9 cellular contexts compared by ENCODE assay signal in the genomic region with DNA sequence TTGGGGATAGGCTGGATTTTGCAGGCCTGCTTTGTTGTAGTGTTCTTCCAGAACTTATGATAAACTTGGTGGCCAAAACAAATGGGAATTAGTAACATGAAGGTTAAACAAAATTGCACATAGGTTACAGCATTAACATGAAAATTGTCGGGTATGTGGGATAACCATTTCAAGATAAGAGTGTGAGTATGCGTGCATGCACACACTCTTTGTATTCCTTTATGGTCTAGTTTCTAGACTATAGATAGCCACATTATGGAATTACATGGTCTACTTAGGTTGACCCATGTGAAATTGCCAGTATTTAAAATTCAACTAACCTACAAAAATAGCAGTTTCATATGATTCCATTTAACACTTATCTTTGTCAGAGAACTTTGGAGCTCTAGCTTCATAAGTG. TPM values are rescaled to one million over a fixed set of nuclear protein-coding genes. Genes with fewer than 3 reads are reported as not detected.
A peak's percentile ranks its signal among the peaks of the same experiment; 100 is the strongest.
DNase-seq lines count a peak whose midpoint lies in the region; ATAC-seq and TF ChIP-seq lines count a peak whose summit lies in the region.
"Had no signal": no experiment of that assay in that cellular context is flagged by ENCODE, and none has a peak within 500 bp of the region (broad histone marks: within the 10 kb centered on the region; RNA-seq: fewer than 3 reads in every experiment).

No MANE protein-coding gene starts in this region.

- POLR2A ChIA-PET in OCI-LY7 (lab: Charles Lee) = interaction anchor here (0.6 to 1.2 kb wide), 6 partner anchors 9 to 1013 kb away, joined by 4 to 9 read pairs (median 4); no protein-coding TSS in a partner anchor

- H3K27me3 ChIP-seq in GM06990 (replicated peaks; ENCODE audit: control insufficient read depth, insufficient read depth, low read length) (no peaks in the 10 kb centered on the region), fibroblast of lung (ENCODE audit: control insufficient read depth, insufficient read depth, low read length) (no peaks in the 10 kb centered on the region), psoas muscle (ENCODE audit: insufficient read depth in 3 of 3, low read length in 2 of 3) (no peaks in the 10 kb centered on the region)

- CTCF ChIA-PET in OCI-LY7 (lab: Charles Lee; ENCODE audit: unreplicated experiment) = no interaction called here

- peaks cover 63% of the 10 kb centered on the region for H3K79me2 ChIP-seq in OCI-LY7 (ENCODE audit: insufficient read depth, low read depth, low read length)
- peaks cover 60% of the 10 kb centered on the region for H3K79me2 ChIP-seq in fibroblast of lung (ENCODE audit: control insufficient read depth, insufficient read depth, low read length)

- no peaks in the 10 kb centered on the region for H3K9me2 ChIP-seq in OCI-LY7 (ENCODE audit: insufficient read depth, low read length)

- intact Hi-C loops in OCI-LY7 (cut with micrococcal nuclease; ENCODE audit: unreplicated experiment) = loop anchor here (5.0 kb wide), 1 partner anchor 101 kb away; a partner anchor contains a TSS
- intact Hi-C loops in psoas muscle (cut with DNase I) = loop anchor here (5.0 to 10.0 kb wide), 2 partner anchors 104 to 286 kb away; a partner anchor contains a TSS

- no peaks in the 10 kb centered on the region for H3K9me3 ChIP-seq in OCI-LY7 (ENCODE audit: low read length)
- no peaks in the 10 kb centered on the region for H3K9me3 ChIP-seq in fibroblast of lung (ENCODE audit: control insufficient read depth, insufficient read depth, low read depth, low read length)
- H3K9me3 ChIP-seq in psoas muscle = no peaks in the 10 kb centered on the region

- peaks cover 46% of the 10 kb centered on the region for H4K20me1 ChIP-seq in OCI-LY7 (ENCODE audit: insufficient read depth, low read length)
- peaks cover 18% of the 10 kb centered on the region for H4K20me1 ChIP-seq in fibroblast of lung (ENCODE audit: control insufficient read depth, extremely low read depth, insufficient read depth, low read length)

- TF ChIP-seq CTCF in GM06990 (IDR thresholded peaks at IDR 0.05; ENCODE audit: insufficient read depth, low read length, poor library complexity, severe bottlenecking) = no peak
- TF ChIP-seq CTCF in OCI-LY7 (conservative IDR thresholded peaks at IDR 0.05; ENCODE audit: low read length) = no peak
- TF ChIP-seq CTCF in fibroblast of lung (conservative IDR thresholded peaks at IDR 0.05 in 1 of 2, IDR thresholded peaks at IDR 0.05 in 1 of 2; ENCODE audit: low read depth in 1 of 2, low read length in 2 of 2) = no peak
- no peak for TF ChIP-seq CTCF in psoas muscle (IDR thresholded peaks at IDR 0.05)

- H3K4me1 ChIP-seq in OCI-LY7 (ENCODE audit: insufficient read depth, low read length, poor library complexity, severe bottlenecking) = peaks cover 31% of the 10 kb centered on the region
- H3K4me1 ChIP-seq in fibroblast of lung (ENCODE audit: control insufficient read depth, extremely low read depth, insufficient read depth, low read length) = peaks cover 2% of the 10 kb centered on the region
- H3K4me1 ChIP-seq in psoas muscle = peaks cover 10% of the 10 kb centered on the region

- BruUV-seq in OCI-LY7 (replicated peaks; lab: Mats Ljungman, UMichigan) = TSS peak; percentile 52

- ATAC-seq in psoas muscle (no peak), GM18909 (IDR thresholded peaks at IDR 0.05; ENCODE audit: poor library complexity, unreplicated experiment) (no peak)

- H3K4me3 ChIP-seq in GM06990 (replicated peaks; ENCODE audit: low read depth, low read length) = peak overlapping the region; percentile 99
- peak overlapping the region; percentile 99 for H3K4me3 ChIP-seq in OCI-LY7 (ENCODE audit: low read depth, low read length, poor library complexity, severe bottlenecking)
- peak overlapping the region; percentile 86 to 94 (median 92) for H3K4me3 ChIP-seq in fibroblast of lung (replicated peaks in 1 of 4; ENCODE audit: control extremely low read depth in 1 of 4, insufficient read depth in 1 of 4, low read depth in 3 of 4, low read length in 4 of 4)
- H3K4me3 ChIP-seq in psoas muscle = peak overlapping the region; percentile 91

- H3K36me3 ChIP-seq in GM06990 (ENCODE audit: control insufficient read depth, insufficient read depth, low read length) (no peaks in the 10 kb centered on the region; the same call in 1 of the 2 replicates), OCI-LY7 (ENCODE audit: insufficient read depth, low read length) (peaks cover 38% of the 10 kb centered on the region), fibroblast of lung (ENCODE audit: control insufficient read depth, insufficient read depth, low read length) (peaks cover 2% of the 10 kb centered on the region), psoas muscle (ENCODE audit: insufficient read depth in 1 of 2, low read depth in 1 of 2) (no peaks in the 10 kb centered on the region)

- H3K4me2 ChIP-seq in OCI-LY7 (ENCODE audit: low read length) = peak overlapping the region; percentile 98
- H3K4me2 ChIP-seq in fibroblast of lung (ENCODE audit: extremely low read depth, insufficient read depth, low read length) = peak overlapping the region; percentile 83

- no peak overlapping the region for H3K27ac ChIP-seq in OCI-LY7 (ENCODE audit: low read depth, low read length, poor library complexity, severe bottlenecking)
- no peak overlapping the region for H3K27ac ChIP-seq in fibroblast of lung (ENCODE audit: insufficient read depth, low read length)
- H3K27ac ChIP-seq in psoas muscle = no peak overlapping the region

- 62 to 71% (median 64%) methylated on average over 2 of the region's 2 CpGs for WGBS in psoas muscle, 3 donors

- no peak overlapping the region for H3K9ac ChIP-seq in fibroblast of lung (ENCODE audit: insufficient read depth, low read length)

- DNase-seq in GM06990 (ENCODE audit: extremely low read depth, insufficient read length) (no peak), OCI-LY7 (ENCODE audit: low spot score) (no peak), fibroblast of lung (ENCODE audit: low read depth in 2 of 2) (no peak), psoas muscle (no peak), dedifferentiated amniotic fluid mesenchymal stem cell (ENCODE audit: extremely low spot score) (no peak), NCI-H1930 (lab: John Stamatoyannopoulos, UW) (no peak), superior temporal gyrus (ENCODE audit: extremely low spot score) (no peak)
- DNase-seq: stimulated activated CD4-positive, alpha-beta T cell treated with anti-CD3 and anti-CD28 coated beads, Interleukin-4, amount 100 ng/mL, for 1 hour had no signal

- H2AFZ ChIP-seq in OCI-LY7 (ENCODE audit: low read length) = no peak overlapping the region
- H2AFZ ChIP-seq in fibroblast of lung (ENCODE audit: low read length) = no peak overlapping the region

RNA-seq across cellular contexts. Expression of a gene that starts 1.4 kb away (rescaled TPM):
- 42.6 and 58.6 TPM in 2 replicates for total RNA-seq in OCI-LY7 (2014; rRNA removed; shearing (Covaris generic))
- total RNA-seq in OCI-LY7 (2022) (93.3 and 124 TPM in 2 replicates), fibroblast of lung (100 and 225 TPM in 2 replicates), psoas muscle (10 to 100 TPM in 1 of 4 donors, 1 to 10 TPM in 3; 4.7 to 11.7 (median 7.1) TPM)
- polyA plus RNA-seq in fibroblast of lung (76.0 and 132 TPM in 2 replicates), psoas muscle (1 to 10 TPM; 2.9 to 8.1 (median 4.8) TPM)
- polyA plus RNA-seq in fibroblast of lung (2012) = 44.8 and 91.0 TPM in 2 replicates
- polyA minus RNA-seq in fibroblast of lung (ENCODE audit: low replicate concordance) = 37.5 and 39.0 TPM in 2 replicates
